Comparison of ENCODE assay signal across 8 cellular contexts in genomic region chr5:119302916-119303897, GRCh38. TPM values are rescaled to one million over a fixed set of nuclear protein-coding genes. Genes with fewer than 3 reads are reported as not detected.
DNase-seq lines count a peak whose midpoint lies in the region; ATAC-seq, FAIRE-seq and TF ChIP-seq lines count a peak whose summit lies in the region.

No MANE protein-coding gene starts in this region.

- POLR2A ChIA-PET in A549 (lab: Yijun Ruan, JAX), result interaction anchor here (0.9 to 3.4 kb wide), 6 partner anchors 13 to 252 kb away, joined by 3 to 17 read pairs (median 10); partner anchors contain the start of gene DMXL1

- DNase-seq in A549 (ENCODE audit: low read depth in 1 of 2, low spot score in 1 of 2) (peak; percentile 65 to 93), UCSD-AML1 (lab: John Stamatoyannopoulos, UW; ENCODE audit: unreplicated experiment) (peak; percentile 21), right cardiac atrium (no peak), thyroid gland (no peak), BE2C (no peak)

- intact Hi-C loops in right cardiac atrium (cut with DNase I), result no loop called here
- intact Hi-C loops in thyroid gland (cut with DNase I), result no loop called here

- no peaks in the 10 kb centered on the region for H3K9me3 ChIP-seq in A549
- H3K9me3 ChIP-seq in right cardiac atrium (ENCODE audit: control insufficient read depth, low read length), result no peaks in the 10 kb centered on the region
- no peaks in the 10 kb centered on the region for H3K9me3 ChIP-seq in thyroid gland
- no peaks in the 10 kb centered on the region for H3K9me3 ChIP-seq in BE2C

- H3K27ac ChIP-seq in A549 (peak overlapping the region; percentile 82 to 89), right cardiac atrium (ENCODE audit: low read length) (no peak overlapping the region), thyroid gland (peak overlapping the region in 2 of 3 donors; percentile 6 to 20)

- peak; percentile 91 for FAIRE-seq in A549 (lab: Jason Lieb, UNC)

- ATAC-seq in A549 (peak; percentile 94 to 96), GM21786 (IDR thresholded peaks at IDR 0.05; ENCODE audit: unreplicated experiment) (peak; percentile 49), right cardiac atrium (peak; percentile 93 to 98), GM18511 (IDR thresholded peaks at IDR 0.05; ENCODE audit: unreplicated experiment) (no peak), HG03442 (IDR thresholded peaks at IDR 0.05; ENCODE audit: unreplicated experiment) (no peak)

- TF ChIP-seq POLR2A in A549 (IDR thresholded peaks at IDR 0.05; ENCODE audit: low read length) (no peak), thyroid gland (IDR thresholded peaks at IDR 0.05) (no peak)

- peak; percentile 79 to 90; a peak in 4 of 5 replicates for TF ChIP-seq EP300 in A549 (IDR thresholded peaks at IDR 0.05)

- peak; percentile 40 to 50 for TF ChIP-seq RAD21 in A549 (conservative IDR thresholded peaks at IDR 0.05 in 1 of 2, IDR thresholded peaks at IDR 0.05 in 1 of 2)

- 10% methylated on average over 5 of the region's 5 CpGs for WGBS in A549 (ENCODE audit: missing lambda C conversion rate)
- 61% methylated on average over 5 of the region's 5 CpGs for WGBS in right cardiac atrium
- WGBS in thyroid gland, 2 donors, result 64 to 71% methylated on average over 5 of the region's 5 CpGs

- H3K36me3 ChIP-seq in thyroid gland, result no peaks in the 10 kb centered on the region
- H3K36me3 ChIP-seq in BE2C, result no peaks in the 10 kb centered on the region

- no peak for TF ChIP-seq CTCF in A549 (IDR thresholded peaks at IDR 0.05)
- TF ChIP-seq CTCF in thyroid gland (IDR thresholded peaks at IDR 0.05), result no peak
- no peak for TF ChIP-seq CTCF in BE2C (IDR thresholded peaks at IDR 0.05; ENCODE audit: low read depth, low read length)

- CTCF ChIA-PET in A549 (lab: Yijun Ruan, JAX), result interaction anchor here (0.6 to 4.4 kb wide), 15 partner anchors 9 to 315 kb away, joined by 3 to 22 read pairs (median 4); partner anchors contain the start of gene DTWD2

- H3K27me3 ChIP-seq in right cardiac atrium (ENCODE audit: control insufficient read depth, insufficient read depth), result no peaks in the 10 kb centered on the region
- no peaks in the 10 kb centered on the region for H3K27me3 ChIP-seq in thyroid gland
- H3K27me3 ChIP-seq in BE2C, result no peaks in the 10 kb centered on the region; the same call in 1 of the 2 replicates

- peak overlapping the region; percentile 82 for H3K4me2 ChIP-seq in A549

- H3K4me3 ChIP-seq in A549 (peak overlapping the region; percentile 14), right cardiac atrium (ENCODE audit: low read length) (no peak overlapping the region), thyroid gland (replicated peaks in 1 of 3) (no peak overlapping the region), BE2C (ENCODE audit: low read depth, low read length) (no peak overlapping the region)

- H3K4me1 ChIP-seq in A549, result peaks cover 78% of the 10 kb centered on the region
- H3K4me1 ChIP-seq in right cardiac atrium (ENCODE audit: control insufficient read depth, insufficient read depth, low read length), result peaks cover 2% of the 10 kb centered on the region
- peaks cover 6 to 18% of the 10 kb centered on the region in 2 donors for H3K4me1 ChIP-seq in thyroid gland
- H3K4me1 ChIP-seq in BE2C, result no peaks in the 10 kb centered on the region

TF ChIP-seq in A549, 52 proteins besides CTCF, POLR2A, EP300 and RAD21:
- TF ChIP-seq GATA3 (IDR thresholded peaks at IDR 0.05; ENCODE audit: borderline replicate concordance) (peak; percentile 94), SMC3 (IDR thresholded peaks at IDR 0.05) (peak; percentile 45), HOXB13 (CRISPR knock-in tag; IDR thresholded peaks at IDR 0.05; ENCODE audit: low read depth) (no peak), PHF8 (IDR thresholded peaks at IDR 0.05; ENCODE audit: borderline replicate concordance, low read depth) (no peak), BCL3 (IDR thresholded peaks at IDR 0.05) (peak; percentile 68; the same call in 2 of the 3 replicates), JUN (IDR thresholded peaks at IDR 0.05) (peak; percentile 78 to 89), HDAC2 (IDR thresholded peaks at IDR 0.05) (no peak), FOSL2 (IDR thresholded peaks at IDR 0.05) (no peak), FOSL2 (CRISPR knock-in tag; IDR thresholded peaks at IDR 0.05) (peak; percentile 82), JUNB (IDR thresholded peaks at IDR 0.05) (peak; percentile 81), TP53 (CRISPR knock-in tag; IDR thresholded peaks at IDR 0.05) (no peak), MYC (IDR thresholded peaks at IDR 0.05; ENCODE audit: borderline replicate concordance, low read length) (0 out of 2 replicates have a peak, but pooled peaks have one; percentile 11), HEYL (CRISPR knock-in tag; IDR thresholded peaks at IDR 0.05) (no peak), HOXB5 (CRISPR knock-in tag; IDR thresholded peaks at IDR 0.05) (peak; percentile 26; the same call in 1 of the 2 replicates), CEBPB (IDR thresholded peaks at IDR 0.05) (peak; percentile 67 to 86), MAFK (IDR thresholded peaks at IDR 0.05; ENCODE audit: partially characterized antibody) (peak; percentile 18), CHD2 (IDR thresholded peaks at IDR 0.05; ENCODE audit: low read length, partially characterized antibody) (no peak)
- TF ChIP-seq, protein P1, sequence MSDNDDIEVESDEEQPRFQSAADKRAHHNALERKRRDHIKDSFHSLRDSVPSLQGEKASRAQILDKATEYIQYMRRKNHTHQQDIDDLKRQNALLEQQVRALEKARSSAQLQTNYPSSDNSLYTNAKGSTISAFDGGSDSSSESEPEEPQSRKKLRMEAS (IDR thresholded peaks at IDR 0.05), result peak; percentile 83
- TF ChIP-seq, protein P2, sequence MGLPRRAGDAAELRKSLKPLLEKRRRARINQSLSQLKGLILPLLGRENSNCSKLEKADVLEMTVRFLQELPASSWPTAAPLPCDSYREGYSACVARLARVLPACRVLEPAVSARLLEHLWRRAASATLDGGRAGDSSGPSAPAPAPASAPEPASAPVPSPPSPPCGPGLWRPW (IDR thresholded peaks at IDR 0.05), result 0 out of 2 replicates have a peak, but pooled peaks have one; percentile 18
TF ChIP-seq in A549: peak in this region for 12.

RNA-seq across cellular contexts. Expression of gene TNFAIP8, which starts 52.6 kb away (rescaled TPM):
- polyA plus RNA-seq in A549 (2011; rRNA removed) (30.3 and 35.7 TPM in 2 replicates), A549 (2017; fragmentation: RNase III; extraction: RNeasy Plus Mini Kit Qiagen cat#74134 plus additional on column Dnase treatment) (33.4 to 35.0 TPM (median 34.9 TPM) in 3 replicates), right cardiac atrium (2.7 TPM)
- 23.2 and 23.9 TPM in 2 replicates for polyA plus RNA-seq in A549 (2012; cell fraction: cytosol; rRNA removed)
- 9.2 and 10.7 TPM in 2 replicates for polyA plus RNA-seq in A549 (2012; cell fraction: nucleus; rRNA removed)
- 10.2 and 13.7 TPM in 2 replicates for polyA minus RNA-seq in A549 (2011; rRNA and poly(A)+ RNA removed)
- total RNA-seq in right cardiac atrium (1 to 10 TPM; 4.1 to 5.9 (median 4.5) TPM), thyroid gland (10 to 100 TPM; 15.7 to 36.8 (median 33.6) TPM)
- polyA plus RNA-seq in BE2C (2012; ENCODE audit: insufficient read depth, insufficient read length, low read depth), result not detected

Comparison
In these comparisons a context has a peak if more than half of its experiments do, and no peak if none do; other contexts are left out.
1. ATAC-seq: peak in A549 (2 of 2), GM21786 (single experiment) and right cardiac atrium (2 of 2); none in GM18511 (single experiment) and HG03442 (single experiment).
2. DNase-seq: peak in A549 (2 of 2) and UCSD-AML1 (single experiment); none in right cardiac atrium (0 of 3), thyroid gland (0 of 2) and BE2C (single experiment).